3 cellular contexts compared by ENCODE assay signal in genomic region chr11:104175769-104176168, GRCh38.
TF ChIP-seq lines count a peak whose summit lies in the region.

No MANE protein-coding gene starts in this region.

TF ChIP-seq in HepG2, 621 proteins besides CTCF, POLR2A, EP300 and RAD21:
- TF ChIP-seq AGO2 (optimal IDR thresholded peaks at IDR 0.05; ENCODE audit: low read depth, low read length) (no peak), TBX2 (CRISPR knock-in tag; IDR thresholded peaks at IDR 0.05; ENCODE audit: borderline replicate concordance) (no peak), ZNF143 (CRISPR knock-in tag; IDR thresholded peaks at IDR 0.05) (no peak), GTF2F1 (IDR thresholded peaks at IDR 0.05; ENCODE audit: low read length) (no peak), ZNF256 (CRISPR knock-in tag; conservative IDR thresholded peaks at IDR 0.05) (no peak), MAFF (IDR thresholded peaks at IDR 0.05; ENCODE audit: low read depth, low read length) (peak; percentile 67), KAT8 (CRISPR knock-in tag; IDR thresholded peaks at IDR 0.05) (no peak), ZNF296 (CRISPR knock-in tag; conservative IDR thresholded peaks at IDR 0.05) (no peak), PRDM10 (CRISPR knock-in tag; IDR thresholded peaks at IDR 0.05; ENCODE audit: low read depth) (no peak), ZFP36 (IDR thresholded peaks at IDR 0.05; ENCODE audit: borderline replicate concordance, low read depth, low read length, partially characterized antibody) (no peak), MAFK (conservative IDR thresholded peaks at IDR 0.05 in 1 of 2, IDR thresholded peaks at IDR 0.05 in 1 of 2; ENCODE audit: low read length in 2 of 2) (peak; percentile 52 to 71)

TF ChIP-seq in A549, 52 proteins besides CTCF, POLR2A, EP300 and RAD21:
- no peak for TF ChIP-seq EHF (CRISPR knock-in tag; IDR thresholded peaks at IDR 0.05)
- no peak for TF ChIP-seq MAZ (IDR thresholded peaks at IDR 0.05; ENCODE audit: borderline replicate concordance, low read depth, low read length)
- TF ChIP-seq FOSB (CRISPR knock-in tag; IDR thresholded peaks at IDR 0.05), result no peak
- peak; percentile 49 for TF ChIP-seq MAFK (IDR thresholded peaks at IDR 0.05; ENCODE audit: partially characterized antibody)
- TF ChIP-seq E2F6 (IDR thresholded peaks at IDR 0.05; ENCODE audit: borderline replicate concordance, low read depth), result no peak

TF ChIP-seq in IMR-90, 13 proteins besides CTCF, POLR2A, EP300 and RAD21:
- TF ChIP-seq MAFK (IDR thresholded peaks at IDR 0.05; ENCODE audit: low read depth, low read length) (peak; percentile 61), MAZ (IDR thresholded peaks at IDR 0.05; ENCODE audit: borderline replicate concordance, low read depth, low read length) (no peak)
